20 cellular contexts compared by ENCODE assay signal in the genomic region with DNA sequence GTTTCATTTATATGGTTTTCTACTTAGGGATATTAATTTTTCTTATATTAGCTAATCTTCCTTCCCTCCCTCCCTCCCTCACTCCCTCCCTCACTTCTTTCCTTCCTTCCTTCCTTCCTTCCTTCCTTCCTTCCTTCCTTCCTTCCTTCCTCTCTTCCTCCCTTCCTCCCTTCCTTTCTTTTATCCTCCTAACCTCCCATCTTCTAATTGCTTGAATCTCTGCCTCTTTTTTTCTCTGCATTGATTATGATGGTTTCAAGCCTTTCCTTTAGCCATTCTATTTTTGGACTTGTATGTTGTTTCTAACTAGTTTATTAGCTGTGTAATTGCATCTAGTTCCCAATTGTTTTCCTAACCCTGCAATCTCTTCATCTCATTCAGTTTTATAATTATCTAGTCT. TPM values are rescaled to one million over a fixed set of nuclear protein-coding genes. Genes with fewer than 3 reads are reported as not detected.
A peak's percentile ranks its signal among the peaks of the same experiment; 100 is the strongest.
DNase-seq lines count a peak whose midpoint lies in the region; ATAC-seq and TF ChIP-seq lines count a peak whose summit lies in the region.
"Had no signal": no experiment of that assay in that cellular context is flagged by ENCODE, and none has a peak within 500 bp of the region (broad histone marks: within the 10 kb centered on the region; RNA-seq: fewer than 3 reads in every experiment).

No MANE protein-coding gene starts in this region.

- H3K27ac Mint-ChIP-seq in Calu3 (ENCODE audit: unreplicated experiment), result peak overlapping the region; percentile 25
- H3K27ac Mint-ChIP-seq: CD8-positive, alpha-beta T cell had no signal

- no peak overlapping the region for H3K4me3 Mint-ChIP-seq in Calu3 (ENCODE audit: low read depth, unreplicated experiment)
- H3K4me3 Mint-ChIP-seq: CD8-positive, alpha-beta T cell had no signal

- TF ChIP-seq CTCF in Calu3 (IDR thresholded peaks at IDR 0.05; ENCODE audit: unreplicated experiment) (no peak), RWPE2 (IDR thresholded peaks at IDR 0.05; ENCODE audit: poor library complexity, severe bottlenecking) (no peak), esophagus squamous epithelium (IDR thresholded peaks at IDR 0.05) (no peak)

- H3K27me3 ChIP-seq in RWPE2 (ENCODE audit: insufficient read depth, poor library complexity, severe bottlenecking), result no peaks in the 10 kb centered on the region
- peaks cover 0 to 38% (median 0%) of the 10 kb centered on the region in 4 donors for H3K27me3 ChIP-seq in esophagus squamous epithelium
- H3K27me3 ChIP-seq in skeletal muscle satellite cell (ENCODE audit: control insufficient read depth, insufficient read depth, low read length), result no peaks in the 10 kb centered on the region
- H3K27me3 ChIP-seq: BE2C had no signal

- H3K9me3 ChIP-seq in RWPE2 (ENCODE audit: severe bottlenecking), result no peaks in the 10 kb centered on the region
- H3K9me3 ChIP-seq in esophagus squamous epithelium, result no peaks in the 10 kb centered on the region
- H3K9me3 ChIP-seq in skeletal muscle satellite cell (replicated peaks; ENCODE audit: low read length), result no peaks in the 10 kb centered on the region
- H3K9me3 ChIP-seq: BE2C, HAP-1 had no signal

- H3K9ac ChIP-seq in skeletal muscle satellite cell (ENCODE audit: low read depth, low read length), result peak overlapping the region; percentile 46

- ATAC-seq in RWPE2 (ENCODE audit: low read depth) (no peak), HG02852 (IDR thresholded peaks at IDR 0.05; ENCODE audit: unreplicated experiment) (no peak), HG03135 (IDR thresholded peaks at IDR 0.05; ENCODE audit: unreplicated experiment) (no peak), HG02970 (IDR thresholded peaks at IDR 0.05; ENCODE audit: low FRiP score, unreplicated experiment) (no peak)
- ATAC-seq: CD8-positive, alpha-beta T cell; HepG2 had no signal

- no peaks in the 10 kb centered on the region for H3K27me3 Mint-ChIP-seq in Calu3 (ENCODE audit: unreplicated experiment)

- H3K4me3 ChIP-seq in RWPE2 (ENCODE audit: severe bottlenecking), result no peak overlapping the region
- H3K4me3 ChIP-seq in esophagus squamous epithelium, result no peak overlapping the region
- H3K4me3 ChIP-seq in skeletal muscle satellite cell (ENCODE audit: low read length), result no peak overlapping the region
- H3K4me3 ChIP-seq: HAP-1 had no signal

- intact Hi-C loops in Calu3 (cut with micrococcal nuclease; ENCODE audit: unreplicated experiment), result loop anchor here (5.0 kb wide), 2 partner anchors 41 to 81 kb away; no protein-coding TSS in a partner anchor
- intact Hi-C loops in esophagus squamous epithelium (cut with DNase I), result no loop called here

- BruUV-seq in Calu3 (replicated peaks; lab: Mats Ljungman, UMichigan), result no TSS peak

- H3K27ac ChIP-seq in RWPE2 (ENCODE audit: poor library complexity, severe bottlenecking), result peak overlapping the region; percentile 88
- H3K27ac ChIP-seq in esophagus squamous epithelium, result peak overlapping the region in 3 of 4 donors; percentile 75 to 83 (median 82)

- no peaks in the 10 kb centered on the region for H3K9me3 Mint-ChIP-seq in Calu3 (ENCODE audit: low read depth, unreplicated experiment)
- H3K9me3 Mint-ChIP-seq: CD8-positive, alpha-beta T cell had no signal

- DNase-seq in Calu3, result no peak
- DNase-seq in RWPE2 (ENCODE audit: low spot score), result no peak
- no peak for DNase-seq in esophagus squamous epithelium (lab: John Stamatoyannopoulos, UW)
- DNase-seq in GM19240 (ENCODE audit: insufficient read length, low spot score), result no peak
- DNase-seq: BE2C; CD8-positive, alpha-beta T cell; DMS79 treated with DMSO at 0.1 percent for 48 hours; KG1; NCI-H1092; NCI-H2081 treated with DMSO at 0.1 percent for 48 hours; NCI-H2227 treated with DMSO at 0.1 percent for 48 hours; NCI-H524 treated with DMSO at 0.1 percent for 48 hours; SHP77 had no signal

- no peaks in the 10 kb centered on the region for H3K36me3 ChIP-seq in RWPE2 (ENCODE audit: low read depth)
- no peaks in the 10 kb centered on the region for H3K36me3 ChIP-seq in esophagus squamous epithelium
- no peaks in the 10 kb centered on the region for H3K36me3 ChIP-seq in skeletal muscle satellite cell (ENCODE audit: insufficient read depth, low read length)
- H3K36me3 ChIP-seq: BE2C, HAP-1 had no signal

- H3K4me1 ChIP-seq in RWPE2 (ENCODE audit: insufficient read depth, poor library complexity, severe bottlenecking) (peaks cover 40% of the 10 kb centered on the region), esophagus squamous epithelium (peaks cover 20 to 60% (median 28%) of the 10 kb centered on the region in 3 donors), skeletal muscle satellite cell (ENCODE audit: control insufficient read depth, insufficient read depth, low read length) (peaks cover 48% of the 10 kb centered on the region)
- H3K4me1 ChIP-seq: HAP-1 had no signal

- CTCF ChIA-PET in Calu3 (lab: Charles Lee), result interaction anchor here (0.7 to 1.4 kb wide), 8 partner anchors 10 to 95 kb away, joined by 3 to 6 read pairs (median 4); no protein-coding TSS in a partner anchor

- TF ChIP-seq POLR2A in esophagus squamous epithelium (IDR thresholded peaks at IDR 0.05), result no peak

- peak overlapping the region; percentile 63 for H3K4me2 ChIP-seq in skeletal muscle satellite cell (ENCODE audit: low read length)

- peaks cover 5% of the 10 kb centered on the region for H3K36me3 Mint-ChIP-seq in Calu3 (ENCODE audit: insufficient read depth, unreplicated experiment)
- H3K36me3 Mint-ChIP-seq: CD8-positive, alpha-beta T cell had no signal

- H3K4me1 Mint-ChIP-seq in Calu3 (ENCODE audit: low read depth, unreplicated experiment), result peaks cover 42% of the 10 kb centered on the region

RNA-seq across cellular contexts. Expression of a gene that starts 17.0 kb away (rescaled TPM):
- 0.09 and 0.17 TPM in 2 replicates for total RNA-seq in Calu3 (2022)
- 100 to 1,000 TPM; 263 to 706 (median 410) TPM for total RNA-seq in esophagus squamous epithelium
- total RNA-seq in skeletal muscle satellite cell (2012; rRNA removed), result 0.44 and 1.8 TPM in 2 replicates
- total RNA-seq: CD8-positive, alpha-beta T cell; G401; HepG2 had no signal

Comparison
In these comparisons a context has a peak if more than half of its experiments do, and no peak if none do; other contexts are left out.
1. RNA of a gene that starts 17.0 kb away (total RNA-seq): 263 to 706 TPM in esophagus squamous epithelium; 0.09 to 0.17 TPM in Calu3; every median in the first group is over 100 times any median in the second.